8 cellular contexts compared by ENCODE assay signal in the genomic region with DNA sequence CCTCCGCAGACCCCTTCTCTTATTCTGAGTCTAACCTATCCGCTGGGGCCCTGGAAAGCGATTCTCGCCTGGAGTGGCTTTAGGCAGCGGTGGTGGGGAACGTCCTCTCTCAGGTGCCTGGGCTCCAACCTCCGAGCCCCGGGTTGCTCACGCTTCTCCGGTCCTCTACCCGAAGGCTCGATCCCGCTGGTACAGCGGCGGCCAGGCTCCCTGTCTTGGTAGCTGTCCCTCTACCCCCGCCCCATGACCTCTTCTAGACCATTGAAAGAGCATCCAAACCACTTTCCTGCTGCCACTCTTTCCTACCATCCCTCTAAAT. TPM values are rescaled to one million over a fixed set of nuclear protein-coding genes. Genes with fewer than 3 reads are reported as not detected.
DNase-seq lines count a peak whose midpoint lies in the region; ATAC-seq and TF ChIP-seq lines count a peak whose summit lies in the region.

No MANE protein-coding gene starts in this region.

- ATAC-seq in GM21367 (IDR thresholded peaks at IDR 0.05; ENCODE audit: unreplicated experiment), result peak; percentile 22

- H3K4me1 ChIP-seq in HUES48 (ENCODE audit: control insufficient read depth, insufficient read depth, low read length), result peaks cover 20% of the 10 kb centered on the region

- H3K27ac Mint-ChIP-seq in Calu3 (ENCODE audit: unreplicated experiment), result peak overlapping the region; percentile 62
- H3K27ac Mint-ChIP-seq in activated CD4-positive, alpha-beta memory T cell treated with anti-CD3 and anti-CD28 coated beads, Interleukin-2, amount 10 ng/mL, durations not matched to agents 7 days and 5 days, result peak overlapping the region; percentile 77

- no peaks in the 10 kb centered on the region for H3K9me3 Mint-ChIP-seq in Calu3 (ENCODE audit: low read depth, unreplicated experiment)
- no peaks in the 10 kb centered on the region for H3K9me3 Mint-ChIP-seq in activated CD4-positive, alpha-beta memory T cell treated with anti-CD3 and anti-CD28 coated beads, Interleukin-2, amount 10 ng/mL, durations not matched to agents 7 days and 5 days

- no peaks in the 10 kb centered on the region for H3K36me3 ChIP-seq in HUES48 (ENCODE audit: control insufficient read depth, insufficient read depth, low read length)

- H3K27me3 ChIP-seq in HUES48 (ENCODE audit: control insufficient read depth, insufficient read depth, low read length), result peaks cover 21% of the 10 kb centered on the region

- intact Hi-C loops in Calu3 (cut with micrococcal nuclease; ENCODE audit: unreplicated experiment), result loop anchor here (5.0 kb wide), 1 partner anchor 97 kb away; no protein-coding TSS in a partner anchor

- TSS peak; percentile 51 for BruUV-seq in Calu3 (replicated peaks; lab: Mats Ljungman, UMichigan)

- H3K27me3 Mint-ChIP-seq in Calu3 (ENCODE audit: unreplicated experiment), result peaks cover 51% of the 10 kb centered on the region
- H3K27me3 Mint-ChIP-seq in activated CD4-positive, alpha-beta memory T cell treated with anti-CD3 and anti-CD28 coated beads, Interleukin-2, amount 10 ng/mL, durations not matched to agents 7 days and 5 days, result peaks cover 33% of the 10 kb centered on the region

- peak; percentile 34 for DNase-seq in Calu3
- DNase-seq in activated CD4-positive, alpha-beta memory T cell treated with anti-CD3 and anti-CD28 coated beads, Interleukin-2, amount 10 ng/mL, durations not matched to agents 7 days and 5 days, result no peak
- peak; percentile 33 for DNase-seq in germinal center (ENCODE audit: low spot score)
- peak; percentile 58 for DNase-seq in pons (ENCODE audit: low spot score)
- no peak for DNase-seq in NCI-H146 treated with DMSO at 0.1 percent for 48 hours (lab: John Stamatoyannopoulos, UW; ENCODE audit: unreplicated experiment)
- DNase-seq in SHP77 treated with DMSO at 0.1 percent for 48 hours (lab: John Stamatoyannopoulos, UW), result no peak

- TF ChIP-seq CTCF in Calu3 (IDR thresholded peaks at IDR 0.05; ENCODE audit: unreplicated experiment), result no peak

- no peaks in the 10 kb centered on the region for H3K9me3 ChIP-seq in HUES48 (ENCODE audit: control insufficient read depth, insufficient read depth, low read length)

- H3K36me3 Mint-ChIP-seq in Calu3 (ENCODE audit: insufficient read depth, unreplicated experiment), result peaks cover 23% of the 10 kb centered on the region
- H3K36me3 Mint-ChIP-seq in activated CD4-positive, alpha-beta memory T cell treated with anti-CD3 and anti-CD28 coated beads, Interleukin-2, amount 10 ng/mL, durations not matched to agents 7 days and 5 days (ENCODE audit: low read depth), result no peaks in the 10 kb centered on the region

- POLR2A ChIA-PET in activated CD4-positive, alpha-beta memory T cell treated with anti-CD3 and anti-CD28 coated beads, Interleukin-2, amount 10 ng/mL, durations not matched to agents 7 days and 5 days (lab: Charles Lee), result no interaction called here

- peak overlapping the region; percentile 61 for H3K9ac ChIP-seq in HUES48 (ENCODE audit: low read depth, low read length)

- CTCF ChIA-PET in Calu3 (lab: Charles Lee), result no interaction called here
- CTCF ChIA-PET in activated CD4-positive, alpha-beta memory T cell treated with anti-CD3 and anti-CD28 coated beads, Interleukin-2, amount 10 ng/mL, durations not matched to agents 7 days and 5 days (lab: Charles Lee), result interaction anchor here (1.0 kb wide), 1 partner anchor 214 kb away, joined by 3 read pairs; no protein-coding TSS in a partner anchor

- peak overlapping the region; percentile 93 for H3K4me3 Mint-ChIP-seq in Calu3 (ENCODE audit: low read depth, unreplicated experiment)
- peak overlapping the region; percentile 95 for H3K4me3 Mint-ChIP-seq in activated CD4-positive, alpha-beta memory T cell treated with anti-CD3 and anti-CD28 coated beads, Interleukin-2, amount 10 ng/mL, durations not matched to agents 7 days and 5 days

- peak overlapping the region; percentile 77 for H3K4me3 ChIP-seq in HUES48 (ENCODE audit: low read depth, low read length)

- H3K4me1 Mint-ChIP-seq in Calu3 (ENCODE audit: low read depth, unreplicated experiment), result peaks cover 28% of the 10 kb centered on the region
- peaks cover 23% of the 10 kb centered on the region for H3K4me1 Mint-ChIP-seq in activated CD4-positive, alpha-beta memory T cell treated with anti-CD3 and anti-CD28 coated beads, Interleukin-2, amount 10 ng/mL, durations not matched to agents 7 days and 5 days

- peak overlapping the region; percentile 52 for H3K27ac ChIP-seq in HUES48 (ENCODE audit: low read depth, low read length)

RNA-seq across cellular contexts. Expression of gene HEBP1, which starts 0.5 kb away (rescaled TPM):
- 10.6 and 10.9 TPM in 2 replicates for total RNA-seq in Calu3 (2022)
- 10 to 100 TPM; 11.1 to 12.5 TPM for total RNA-seq in activated CD4-positive, alpha-beta memory T cell treated with anti-CD3 and anti-CD28 coated beads, Interleukin-2, amount 10 ng/mL, durations not matched to agents 7 days and 5 days

RNA-seq across cellular contexts. Expression of gene FAM234B, which starts 43.6 kb away (rescaled TPM):
- 2.7 and 3.6 TPM in 2 replicates for total RNA-seq in Calu3 (2022)
- 1 to 10 TPM; 4.5 to 5.2 TPM for total RNA-seq in activated CD4-positive, alpha-beta memory T cell treated with anti-CD3 and anti-CD28 coated beads, Interleukin-2, amount 10 ng/mL, durations not matched to agents 7 days and 5 days

RNA-seq across cellular contexts. Expression of gene GPRC5D, which starts 48.6 kb away (rescaled TPM):
- not detected in 2 replicates for total RNA-seq in Calu3 (2022)
- total RNA-seq in activated CD4-positive, alpha-beta memory T cell treated with anti-CD3 and anti-CD28 coated beads, Interleukin-2, amount 10 ng/mL, durations not matched to agents 7 days and 5 days, result 1 to 10 TPM in 1 of 2 experiments, under 1 TPM in 1; 0.73 to 1.6 TPM

Comparison
In these comparisons a context has a peak if more than half of its experiments do, and no peak if none do; other contexts are left out.
1. DNase-seq: peak in Calu3 (single experiment), germinal center (single experiment) and pons (single experiment); none in activated CD4-positive, alpha-beta memory T cell treated with anti-CD3 and anti-CD28 coated beads, Interleukin-2, amount 10 ng/mL, durations not matched to agents 7 days and 5 days (single experiment), NCI-H146 treated with DMSO at 0.1 percent for 48 hours (single experiment) and SHP77 treated with DMSO at 0.1 percent for 48 hours (single experiment).